ENCODE assay signal across 10 cellular contexts in the genomic region with DNA sequence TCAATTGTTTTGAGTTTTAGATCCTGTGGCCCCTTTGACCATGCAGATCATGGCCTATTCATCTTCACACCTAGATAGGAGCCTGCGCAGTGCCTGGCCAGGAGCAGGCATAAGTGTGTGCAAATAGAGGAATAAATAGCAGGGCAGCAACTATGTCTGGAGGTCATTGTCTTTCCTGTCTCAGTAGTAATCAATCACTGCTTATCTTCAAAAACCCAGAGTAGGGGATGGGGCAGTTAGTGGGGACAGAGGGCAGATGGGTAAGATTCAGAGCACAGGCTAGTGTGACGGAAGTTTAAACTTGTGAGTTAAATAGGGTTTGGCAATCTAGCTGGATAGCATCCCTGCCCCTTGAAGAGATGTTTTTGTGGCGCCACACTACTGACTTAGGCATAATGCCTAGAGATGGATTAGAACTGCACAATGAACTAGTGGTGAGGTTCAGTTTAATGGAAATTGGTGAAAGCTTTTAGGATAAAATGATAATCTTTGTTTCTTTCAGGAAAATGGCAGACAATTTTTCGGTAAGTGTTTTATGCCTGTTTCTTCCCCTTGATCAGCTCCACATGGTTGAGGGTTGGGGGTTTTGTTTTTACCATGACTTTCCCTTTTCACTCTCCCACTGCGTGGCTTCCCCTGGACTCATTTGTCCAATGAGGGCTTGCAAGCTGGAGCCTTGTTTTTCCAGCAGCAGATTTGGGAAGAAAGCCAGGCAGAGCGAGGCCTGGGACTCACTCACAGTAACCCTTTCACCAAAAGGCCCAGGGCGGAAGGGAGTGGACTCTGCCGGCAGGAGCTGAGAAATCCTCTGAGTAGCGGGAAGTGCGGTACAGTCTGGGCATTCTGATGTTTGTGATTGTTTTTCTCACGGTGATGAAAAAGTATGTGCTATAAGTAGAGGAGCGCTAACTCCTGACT. TPM values are rescaled to one million over a fixed set of nuclear protein-coding genes. Genes with fewer than 3 reads are reported as not detected.
A peak's percentile ranks its signal among the peaks of the same experiment; 100 is the strongest.
DNase-seq lines count a peak whose midpoint lies in the region; ATAC-seq and TF ChIP-seq lines count a peak whose summit lies in the region.
"Had no signal": no experiment of that assay in that cellular context is flagged by ENCODE, and none has a peak within 500 bp of the region (broad histone marks: within the 10 kb centered on the region; RNA-seq: fewer than 3 reads in every experiment).

No MANE protein-coding gene starts in this region.

- H3K27me3 ChIP-seq in thyroid gland: no peaks in the 10 kb centered on the region

- H3K4me1 ChIP-seq in mucosa of descending colon (ENCODE audit: low read depth) (peaks cover 29% of the 10 kb centered on the region), thyroid gland (peaks cover 17 to 28% of the 10 kb centered on the region in 2 donors)

- WGBS in thyroid gland, 2 donors: 34 to 35% methylated on average over 12 of the region's 12 CpGs

- H3K36me3 ChIP-seq in mucosa of descending colon (ENCODE audit: low read depth) (peaks cover 20% of the 10 kb centered on the region), thyroid gland (peaks cover 16 to 24% of the 10 kb centered on the region in 2 donors)

- DNase-seq in fibroblast of gingiva (ENCODE audit: low read depth): peak; percentile 79
- peak in 1 of 3 donors; percentile 59 for DNase-seq in mucosa of descending colon
- peak; percentile 88 to 91 for DNase-seq in thyroid gland
- DNase-seq in OCI-M2 (lab: John Stamatoyannopoulos, UW; ENCODE audit: unreplicated experiment): no peak
- DNase-seq: activated naive CD4-positive, alpha-beta T cell had no signal

- no peaks in the 10 kb centered on the region for H3K9me3 ChIP-seq in mucosa of descending colon
- H3K9me3 ChIP-seq in thyroid gland: no peaks in the 10 kb centered on the region

- H3K27ac ChIP-seq in thyroid gland: peak overlapping the region; percentile 34 to 66 (median 60)
- H3K27ac ChIP-seq: SK-N-MC had no signal

- intact Hi-C loops in mucosa of descending colon (cut with DNase I, micrococcal nuclease): no loop called here
- intact Hi-C loops in thyroid gland (cut with DNase I): no loop called here

- TF ChIP-seq POLR2A in thyroid gland (IDR thresholded peaks at IDR 0.05): peak in 1 of 2 donors; percentile 18

- ATAC-seq in mucosa of descending colon (peak; percentile 13), GM21723 (IDR thresholded peaks at IDR 0.05; ENCODE audit: unreplicated experiment) (no peak), HG02840 (IDR thresholded peaks at IDR 0.05; ENCODE audit: low FRiP score, unreplicated experiment) (no peak), HG03354 (IDR thresholded peaks at IDR 0.05; ENCODE audit: poor library complexity, severe bottlenecking, unreplicated experiment) (no peak)

- 0 out of 2 replicates have a peak, but pooled peaks have one; percentile 3 for TF ChIP-seq CTCF in WI38 (IDR thresholded peaks at IDR 0.05; ENCODE audit: low read depth, low read length)
- TF ChIP-seq CTCF in mucosa of descending colon (IDR thresholded peaks at IDR 0.05): no peak
- TF ChIP-seq CTCF in thyroid gland (IDR thresholded peaks at IDR 0.05): no peak

- H3K4me3 ChIP-seq in WI38 (ENCODE audit: low read depth, low read length) (peak overlapping the region; percentile 35; the same call in 1 of the 2 replicates), mucosa of descending colon (no peak overlapping the region), thyroid gland (replicated peaks in 1 of 3) (peak overlapping the region in 1 of 3 donors; percentile 1)
- H3K4me3 ChIP-seq: SK-N-MC had no signal

RNA-seq across cellular contexts. Expression of a gene that starts 8.1 kb away (rescaled TPM):
- total RNA-seq in mucosa of descending colon (1,000 to 10,000 TPM in 2 of 3 donors, 100 to 1,000 TPM in 1; 488 to 1,705 (median 1,380) TPM), thyroid gland (100 to 1,000 TPM in 2 of 4 donors, 10 to 100 TPM in 2; 65.7 to 201 (median 111) TPM)

RNA-seq across cellular contexts. Expression of a gene that starts 54.3 kb away (rescaled TPM):
- 10 to 100 TPM in 1 of 3 donors, 1 to 10 TPM in 2; 2.0 to 13.7 (median 3.3) TPM for total RNA-seq in mucosa of descending colon
- total RNA-seq in thyroid gland: under 1 TPM in 3 of 4 donors, not detected in 1; 0.22 to 0.42 (median 0.27) TPM
